ENCODE assay signal across 23 cellular contexts in the genomic region with DNA sequence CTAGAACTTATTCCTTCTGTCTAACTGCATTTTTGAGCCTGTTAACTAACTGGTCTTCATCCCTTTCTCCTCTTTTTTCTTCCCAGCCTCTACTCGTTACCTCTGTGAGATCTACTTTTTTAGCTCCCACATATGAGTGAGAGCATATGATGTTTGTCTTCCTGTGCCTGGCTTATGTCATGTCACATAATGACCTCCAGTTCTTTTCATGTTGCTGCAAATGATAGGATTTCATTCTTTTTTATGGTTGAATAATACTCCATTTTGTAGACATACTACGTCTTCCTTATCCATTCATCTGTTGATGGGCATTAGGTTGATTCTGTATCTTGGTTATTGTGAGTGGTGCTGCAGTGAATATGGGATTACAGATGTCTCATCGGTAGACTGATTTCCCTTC.
A peak's percentile ranks its signal among the peaks of the same experiment; 100 is the strongest.
DNase-seq lines count a peak whose midpoint lies in the region; ATAC-seq, FAIRE-seq and TF ChIP-seq lines count a peak whose summit lies in the region.
"Had no signal": no experiment of that assay in that cellular context is flagged by ENCODE, and none has a peak within 500 bp of the region (broad histone marks: within the 10 kb centered on the region; RNA-seq: fewer than 3 reads in every experiment).

No MANE protein-coding gene starts in this region.

- H3K9ac ChIP-seq in SK-N-SH (no peak overlapping the region), HepG2 (ENCODE audit: insufficient read depth, low read depth, low read length) (no peak overlapping the region)
- H3K9ac ChIP-seq: BLaER1 treated with 17β-estradiol and CSF1 and Interleukin-3, amounts not matched to agents 10 nM and 100 nM had no signal

- TF ChIP-seq CTCF in SK-N-SH (IDR thresholded peaks at IDR 0.05) (no peak), HepG2 (CRISPR knock-in tag; IDR thresholded peaks at IDR 0.05) (no peak), suprapubic skin (IDR thresholded peaks at IDR 0.05) (no peak)

- H3K27me3 Mint-ChIP-seq in activated naive CD4-positive, alpha-beta T cell treated with anti-CD3 and anti-CD28 coated beads, Interleukin-2, amount 50 U/mL, for 24 hours: no peaks in the 10 kb centered on the region
- H3K27me3 Mint-ChIP-seq in activated naive CD4-positive, alpha-beta T cell treated with anti-CD3 and anti-CD28 coated beads for 36 hours (ENCODE audit: low read depth): no peaks in the 10 kb centered on the region
- H3K27me3 Mint-ChIP-seq: B cell; CD4-positive, alpha-beta T cell had no signal

- peaks cover 19% of the 10 kb centered on the region for H3F3A ChIP-seq in SK-N-SH (replicated peaks; ENCODE audit: insufficient read depth)

- H3K4me3 Mint-ChIP-seq in activated naive CD4-positive, alpha-beta T cell treated with anti-CD3 and anti-CD28 coated beads, Interleukin-2, amount 50 U/mL, for 24 hours: no peak overlapping the region
- H3K4me3 Mint-ChIP-seq in activated naive CD4-positive, alpha-beta T cell treated with anti-CD3 and anti-CD28 coated beads for 36 hours: no peak overlapping the region
- H3K4me3 Mint-ChIP-seq: B cell; CD4-positive, alpha-beta T cell; CD8-positive, alpha-beta T cell had no signal

- intact Hi-C loops in activated naive CD4-positive, alpha-beta T cell treated with anti-CD3 and anti-CD28 coated beads for 36 hours (cut with micrococcal nuclease): no loop called here
- intact Hi-C loops in HepG2 (cut with micrococcal nuclease; ENCODE audit: unreplicated experiment): no loop called here

- DNase-seq in SK-N-SH (no peak), HepG2 (ENCODE audit: low spot score) (no peak), suprapubic skin (ENCODE audit: low spot score in 2 of 2) (no peak)
- no peak for DNase-seq in activated naive CD4-positive, alpha-beta T cell treated with anti-CD3 and anti-CD28 coated beads for 36 hours
- DNase-seq: AML-193; Caco-2; Calu3; CD4-positive, alpha-beta T cell; CD8-positive, alpha-beta T cell; DMS79 treated with DMSO at 0.1 percent for 48 hours; GF-D8 had no signal

- CTCF ChIA-PET in SK-N-SH (lab: Yijun Ruan, JAX): interaction anchor here (0.9 kb wide), 1 partner anchor 15 kb away, joined by 3 read pairs; no protein-coding TSS in a partner anchor
- CTCF ChIA-PET in activated naive CD4-positive, alpha-beta T cell treated with anti-CD3 and anti-CD28 coated beads for 36 hours (lab: Charles Lee): no interaction called here
- CTCF ChIA-PET in HepG2 (lab: Yijun Ruan, JAX; ENCODE audit: low intra/inter-chr PET ratio, low total read pairs): no interaction called here

- H3K27me3 ChIP-seq in SK-N-SH (ENCODE audit: insufficient read depth): no peaks in the 10 kb centered on the region
- H3K27me3 ChIP-seq in HepG2 (ENCODE audit: control insufficient read depth in 1 of 2, insufficient read depth in 2 of 2, low read length in 2 of 2): no peaks in the 10 kb centered on the region
- no peaks in the 10 kb centered on the region for H3K27me3 ChIP-seq in suprapubic skin
- H3K27me3 ChIP-seq: BLaER1 treated with 17β-estradiol and CSF1 and Interleukin-3, amounts not matched to agents 10 nM and 100 nM had no signal

- no peaks in the 10 kb centered on the region for H3K9me2 ChIP-seq in SK-N-SH

- H3K9me3 ChIP-seq in SK-N-SH (no peaks in the 10 kb centered on the region), HepG2 (ENCODE audit: low read length) (no peaks in the 10 kb centered on the region), suprapubic skin (no peaks in the 10 kb centered on the region)
- H3K9me3 ChIP-seq: A549; BLaER1 treated with 17β-estradiol and CSF1 and Interleukin-3, amounts not matched to agents 10 nM and 100 nM; Caco-2 had no signal

- over 99% methylated on average over 3 of the region's 3 CpGs for WGBS in SK-N-SH (ENCODE audit: low lambda C conversion rate)
- WGBS in HepG2 (ENCODE audit: low lambda C conversion rate): 98% methylated on average over 3 of the region's 3 CpGs
- WGBS in suprapubic skin: 92% methylated on average over 3 of the region's 3 CpGs

- H3K4me2 ChIP-seq in SK-N-SH (no peak overlapping the region), HepG2 (ENCODE audit: low read depth, low read length) (peak overlapping the region; percentile 88)
- H3K4me2 ChIP-seq: BLaER1 treated with 17β-estradiol and CSF1 and Interleukin-3, amounts not matched to agents 10 nM and 100 nM had no signal

- H3K4me1 Mint-ChIP-seq in activated naive CD4-positive, alpha-beta T cell treated with anti-CD3 and anti-CD28 coated beads, Interleukin-2, amount 50 U/mL, for 24 hours: peaks cover 88% of the 10 kb centered on the region
- H3K4me1 Mint-ChIP-seq in activated naive CD4-positive, alpha-beta T cell treated with anti-CD3 and anti-CD28 coated beads for 36 hours (ENCODE audit: low read depth): peaks cover 73% of the 10 kb centered on the region
- H3K4me1 Mint-ChIP-seq: B cell had no signal

- ATAC-seq in SK-N-SH treated with all-trans-retinoic acid at 6 μM for 48 hours: no peak
- ATAC-seq in HepG2: no peak
- no peak for ATAC-seq in HG02798 (IDR thresholded peaks at IDR 0.05; ENCODE audit: poor library complexity, unreplicated experiment)
- ATAC-seq: A549; CD8-positive, alpha-beta T cell had no signal

- H3K36me3 Mint-ChIP-seq in activated naive CD4-positive, alpha-beta T cell treated with anti-CD3 and anti-CD28 coated beads, Interleukin-2, amount 50 U/mL, for 24 hours: peaks cover 8% of the 10 kb centered on the region
- peaks cover 3% of the 10 kb centered on the region for H3K36me3 Mint-ChIP-seq in activated naive CD4-positive, alpha-beta T cell treated with anti-CD3 and anti-CD28 coated beads for 36 hours (ENCODE audit: low read depth)

- peaks cover 16% of the 10 kb centered on the region; the same call in 1 of the 2 replicates for H4K20me1 ChIP-seq in SK-N-SH (ENCODE audit: insufficient read depth)
- H4K20me1 ChIP-seq in HepG2 (ENCODE audit: insufficient read depth, low read length): no peaks in the 10 kb centered on the region

- in situ Hi-C loops in HepG2 (cut with HindIII; ENCODE audit: extremely low pct_ligation_motif_present, low pct_unique_long_range_greater_than_20kb): no loop called here

- H2AFZ ChIP-seq in SK-N-SH (ENCODE audit: low read depth) (no peak overlapping the region), HepG2 (ENCODE audit: low read length) (no peak overlapping the region)

- POLR2A ChIA-PET in SK-N-SH (lab: Yijun Ruan, JAX) (no interaction called here), HepG2 (lab: Yijun Ruan, JAX) (interaction anchor here (1.1 kb wide), 1 partner anchor 9 kb away, joined by 3 read pairs; no protein-coding TSS in a partner anchor)

- peaks cover 97% of the 10 kb centered on the region for H3K79me2 ChIP-seq in SK-N-SH (ENCODE audit: insufficient read depth)
- H3K79me2 ChIP-seq in HepG2 (ENCODE audit: insufficient read depth, low read length): peaks cover 16% of the 10 kb centered on the region

- H3K4me3 ChIP-seq in SK-N-SH (ENCODE audit: low read depth in 2 of 2, low read length in 1 of 2): no peak overlapping the region
- no peak overlapping the region for H3K4me3 ChIP-seq in HepG2 (replicated peaks in 1 of 3; ENCODE audit: insufficient read depth in 1 of 3, low read depth in 2 of 3, low read length in 3 of 3)
- no peak overlapping the region for H3K4me3 ChIP-seq in suprapubic skin
- H3K4me3 ChIP-seq: A549; BLaER1 treated with 17β-estradiol and CSF1 and Interleukin-3, amounts not matched to agents 10 nM and 100 nM had no signal

- H3K4me1 ChIP-seq in SK-N-SH (ENCODE audit: control insufficient read depth in 1 of 2, insufficient read depth in 2 of 2, low read depth in 1 of 2, low read length in 1 of 2) (peaks cover 5 to 16% of the 10 kb centered on the region in 2 experiments), HepG2 (ENCODE audit: insufficient read depth, low read length) (peaks cover 56% of the 10 kb centered on the region), suprapubic skin (no peaks in the 10 kb centered on the region)

- H3K27ac ChIP-seq in SK-N-SH (ENCODE audit: low read depth in 2 of 2, low read length in 1 of 2) (no peak overlapping the region), HepG2 (ENCODE audit: extremely low read length, insufficient read depth, low read length) (peak overlapping the region; percentile 71), suprapubic skin (no peak overlapping the region)
- H3K27ac ChIP-seq: 22Rv1; BLaER1 treated with 17β-estradiol and CSF1 and Interleukin-3, amounts not matched to agents 10 nM and 100 nM; C4-2B had no signal

- no TSS peak for BruUV-seq in HepG2 (replicated peaks; lab: Mats Ljungman, UMichigan)

- peaks cover 5% of the 10 kb centered on the region for H3K9me3 Mint-ChIP-seq in activated naive CD4-positive, alpha-beta T cell treated with anti-CD3 and anti-CD28 coated beads, Interleukin-2, amount 50 U/mL, for 24 hours
- no peaks in the 10 kb centered on the region for H3K9me3 Mint-ChIP-seq in activated naive CD4-positive, alpha-beta T cell treated with anti-CD3 and anti-CD28 coated beads for 36 hours
- H3K9me3 Mint-ChIP-seq: CD4-positive, alpha-beta T cell; CD8-positive, alpha-beta T cell had no signal

- TF ChIP-seq POLR2A in HepG2 (IDR thresholded peaks at IDR 0.05; ENCODE audit: insufficient read depth in 1 of 2, low read depth in 2 of 2, low read length in 2 of 2) (no peak), suprapubic skin (IDR thresholded peaks at IDR 0.05) (no peak)

- FAIRE-seq in HepG2 (lab: Jason Lieb, UNC): no peak
- FAIRE-seq: A549, D721Med, G401.6, GM12891, GM19239 had no signal

- H3K27ac Mint-ChIP-seq in activated naive CD4-positive, alpha-beta T cell treated with anti-CD3 and anti-CD28 coated beads, Interleukin-2, amount 50 U/mL, for 24 hours: peak overlapping the region; percentile 5
- no peak overlapping the region for H3K27ac Mint-ChIP-seq in activated naive CD4-positive, alpha-beta T cell treated with anti-CD3 and anti-CD28 coated beads for 36 hours
- H3K27ac Mint-ChIP-seq: B cell; CD4-positive, alpha-beta T cell; CD8-positive, alpha-beta T cell had no signal

- peaks cover 0 to 21% of the 10 kb centered on the region in 2 experiments for H3K36me3 ChIP-seq in SK-N-SH (replicated peaks in 1 of 2; ENCODE audit: control insufficient read depth in 1 of 2, insufficient read depth in 2 of 2, low read length in 1 of 2)
- H3K36me3 ChIP-seq in HepG2 (replicated peaks in 1 of 2; ENCODE audit: control insufficient read depth in 1 of 2, insufficient read depth in 2 of 2, low read length in 2 of 2): no peaks in the 10 kb centered on the region
- no peaks in the 10 kb centered on the region for H3K36me3 ChIP-seq in suprapubic skin

- no peak for TF ChIP-seq RAD21 in SK-N-SH (IDR thresholded peaks at IDR 0.05; ENCODE audit: low read length)
- no peak for TF ChIP-seq RAD21 in HepG2 (CRISPR knock-in tag; IDR thresholded peaks at IDR 0.05)

- TF ChIP-seq EP300 in SK-N-SH (IDR thresholded peaks at IDR 0.05; ENCODE audit: borderline replicate concordance in 1 of 2, low read depth in 1 of 2, low read length in 1 of 2): no peak
- no peak for TF ChIP-seq EP300 in HepG2 (IDR thresholded peaks at IDR 0.05; ENCODE audit: low read depth in 2 of 2, low read length in 2 of 2)
- no peak for TF ChIP-seq EP300 in HepG2 (CRISPR knock-in tag; IDR thresholded peaks at IDR 0.05; ENCODE audit: borderline replicate concordance)
- TF ChIP-seq EP300 in suprapubic skin (IDR thresholded peaks at IDR 0.05): no peak

TF ChIP-seq in SK-N-SH treated with all-trans-retinoic acid at 6 μM for 48 hours, 23 proteins besides CTCF, POLR2A, EP300 and RAD21 (continues in another document):
- TF ChIP-seq CSDC2 (CRISPR knock-in tag; IDR thresholded peaks at IDR 0.05): no peak

TF ChIP-seq in SK-N-SH, 30 proteins besides CTCF, POLR2A, EP300 and RAD21 (continues in another document):
- no peak for TF ChIP-seq RXRA (IDR thresholded peaks at IDR 0.05; ENCODE audit: borderline replicate concordance, low read depth)
